ENCODE assay signal across 16 cellular contexts in the genomic region with DNA sequence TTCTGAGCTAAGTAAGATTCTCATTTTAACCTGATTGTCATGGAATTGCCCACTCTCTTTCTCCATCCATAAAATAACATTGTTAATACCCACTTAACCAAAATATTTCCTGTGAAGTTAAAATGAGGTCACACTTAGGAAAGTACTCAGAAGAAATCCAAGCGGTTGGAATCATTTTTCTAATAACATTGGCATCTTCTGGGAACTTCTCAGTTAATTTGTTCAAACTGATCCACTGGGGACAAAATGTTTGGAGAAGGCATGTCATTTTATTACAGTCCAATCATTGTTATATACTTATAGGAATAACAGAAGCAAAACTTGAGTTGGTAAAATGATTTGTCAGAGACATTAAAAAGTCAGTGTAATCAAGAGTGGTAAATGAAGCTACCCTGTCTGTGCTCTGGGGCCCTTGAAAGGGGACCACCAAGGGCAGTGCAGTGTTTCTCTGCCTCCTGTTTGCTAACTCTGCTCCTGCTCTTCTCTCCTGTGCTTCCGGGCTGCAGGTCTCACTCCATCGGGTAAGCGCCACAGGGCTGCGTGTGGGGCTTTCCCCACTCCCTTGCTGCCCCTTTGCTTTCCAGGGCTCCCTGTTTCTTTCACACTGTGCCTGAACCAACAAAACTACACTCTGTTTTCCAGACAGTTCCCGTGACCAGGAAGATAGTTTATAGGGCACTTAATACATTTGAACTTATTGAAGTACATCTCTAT. TPM values are rescaled to one million over a fixed set of nuclear protein-coding genes. Genes with fewer than 3 reads are reported as not detected.
DNase-seq lines count a peak whose midpoint lies in the region; ATAC-seq and TF ChIP-seq lines count a peak whose summit lies in the region.
"Had no signal": no experiment of that assay in that cellular context is flagged by ENCODE, and none has a peak within 500 bp of the region (broad histone marks: within the 10 kb centered on the region; RNA-seq: fewer than 3 reads in every experiment).

No MANE protein-coding gene starts in this region.

- H4K20me1 ChIP-seq in SK-N-SH (ENCODE audit: insufficient read depth), result no peaks in the 10 kb centered on the region

- CTCF ChIA-PET in HEK293 (lab: Yijun Ruan, JAX) (interaction anchor here (0.7 to 1.8 kb wide), 3 partner anchors 35 to 241 kb away, joined by 3 to 7 read pairs (median 3); no protein-coding TSS in a partner anchor), SK-N-SH (lab: Yijun Ruan, JAX) (no interaction called here)

- WGBS in SK-N-SH (ENCODE audit: low lambda C conversion rate), result 12% methylated on average over 6 of the region's 6 CpGs

- H3K4me3 ChIP-seq in HEK293 (ENCODE audit: low read depth, low read length) (no peak overlapping the region), SK-N-SH (ENCODE audit: low read depth in 2 of 2, low read length in 1 of 2) (no peak overlapping the region), skeletal muscle satellite cell (ENCODE audit: low read length) (no peak overlapping the region)
- H3K4me3 ChIP-seq: spleen had no signal

- no peak overlapping the region for H3K27ac Mint-ChIP-seq in activated naive CD8-positive, alpha-beta T cell treated with anti-CD3 and anti-CD28 coated beads for 36 hours

- TF ChIP-seq CTCF in HEK293 (tag by site-specific recombination; IDR thresholded peaks at IDR 0.05) (no peak), SK-N-SH (IDR thresholded peaks at IDR 0.05) (no peak)

- intact Hi-C loops in posterior vena cava (cut with DNase I), result no loop called here

- H3K9me2 ChIP-seq in SK-N-SH, result no peaks in the 10 kb centered on the region

- no peak overlapping the region for H3K27ac ChIP-seq in HEK293 (ENCODE audit: extremely low read depth, low read depth, low read length)
- no peak overlapping the region for H3K27ac ChIP-seq in SK-N-SH (ENCODE audit: low read depth in 2 of 2, low read length in 1 of 2)

- 0 out of 2 replicates have a peak, but pooled peaks cover 2% of the 10 kb centered on the region for H3K4me1 ChIP-seq in HEK293 (ENCODE audit: control insufficient read depth, insufficient read depth, low read length)
- no peaks in the 10 kb centered on the region; a peak in 1 of 4 replicates for H3K4me1 ChIP-seq in SK-N-SH (ENCODE audit: control insufficient read depth in 1 of 2, insufficient read depth in 2 of 2, low read depth in 1 of 2, low read length in 1 of 2)
- peaks cover 35% of the 10 kb centered on the region for H3K4me1 ChIP-seq in skeletal muscle satellite cell (ENCODE audit: control insufficient read depth, insufficient read depth, low read length)
- H3K4me1 ChIP-seq: spleen had no signal

- H3K9me3 ChIP-seq in HEK293 (ENCODE audit: control insufficient read depth, insufficient read depth, low read depth, low read length) (no peaks in the 10 kb centered on the region), SK-N-SH (no peaks in the 10 kb centered on the region), skeletal muscle satellite cell (replicated peaks; ENCODE audit: low read length) (no peaks in the 10 kb centered on the region)
- H3K9me3 ChIP-seq: ascending aorta, spleen had no signal

- peak overlapping the region; percentile 75 for H2AFZ ChIP-seq in SK-N-SH (ENCODE audit: low read depth)

- H3F3A ChIP-seq in SK-N-SH (replicated peaks; ENCODE audit: insufficient read depth), result no peaks in the 10 kb centered on the region

- TF ChIP-seq EP300 in SK-N-SH (IDR thresholded peaks at IDR 0.05; ENCODE audit: borderline replicate concordance in 1 of 2, low read depth in 1 of 2, low read length in 1 of 2), result no peak

- peaks cover 5% of the 10 kb centered on the region for H3K27me3 Mint-ChIP-seq in activated naive CD8-positive, alpha-beta T cell treated with anti-CD3 and anti-CD28 coated beads for 36 hours

- no peak for TF ChIP-seq RAD21 in SK-N-SH (IDR thresholded peaks at IDR 0.05; ENCODE audit: low read length)

- H3K36me3 ChIP-seq in HEK293 (ENCODE audit: control insufficient read depth in 2 of 2, insufficient read depth in 1 of 2, low read length in 2 of 2), result no peaks in the 10 kb centered on the region
- H3K36me3 ChIP-seq in SK-N-SH (replicated peaks in 1 of 2; ENCODE audit: control insufficient read depth in 1 of 2, insufficient read depth in 2 of 2, low read length in 1 of 2), result no peaks in the 10 kb centered on the region
- H3K36me3 ChIP-seq in skeletal muscle satellite cell (ENCODE audit: insufficient read depth, low read length), result no peaks in the 10 kb centered on the region
- H3K36me3 ChIP-seq: ascending aorta, spleen had no signal

- H3K27me3 ChIP-seq in SK-N-SH (ENCODE audit: insufficient read depth) (0 out of 2 replicates have a peak, but pooled peaks cover 3% of the 10 kb centered on the region), skeletal muscle satellite cell (ENCODE audit: control insufficient read depth, insufficient read depth, low read length) (no peaks in the 10 kb centered on the region)
- H3K27me3 ChIP-seq: ascending aorta, spleen had no signal

- H3K4me3 Mint-ChIP-seq in activated naive CD8-positive, alpha-beta T cell treated with anti-CD3 and anti-CD28 coated beads for 36 hours, result no peak overlapping the region

- no peaks in the 10 kb centered on the region for H3K36me3 Mint-ChIP-seq in activated naive CD8-positive, alpha-beta T cell treated with anti-CD3 and anti-CD28 coated beads for 36 hours

- H3K4me1 Mint-ChIP-seq in activated naive CD8-positive, alpha-beta T cell treated with anti-CD3 and anti-CD28 coated beads for 36 hours, result no peaks in the 10 kb centered on the region
- H3K4me1 Mint-ChIP-seq: naive thymus-derived CD8-positive, alpha-beta T cell had no signal

- H3K9me3 Mint-ChIP-seq in activated naive CD8-positive, alpha-beta T cell treated with anti-CD3 and anti-CD28 coated beads for 36 hours, result no peaks in the 10 kb centered on the region

- H3K9ac ChIP-seq in SK-N-SH, result no peak overlapping the region
- H3K9ac ChIP-seq in skeletal muscle satellite cell (ENCODE audit: low read depth, low read length), result peak overlapping the region; percentile 41

- H3K4me2 ChIP-seq in SK-N-SH, result peak overlapping the region; percentile 51
- H3K4me2 ChIP-seq in skeletal muscle satellite cell (ENCODE audit: low read length), result peak overlapping the region; percentile 25

- DNase-seq in SK-N-SH (no peak), iPS-NIHi11 (ENCODE audit: low spot score) (peak; percentile 26), posterior vena cava (ENCODE audit: low spot score) (no peak)
- DNase-seq in activated naive CD8-positive, alpha-beta T cell treated with anti-CD3 and anti-CD28 coated beads for 36 hours, result no peak
- DNase-seq: activated CD4-positive, CD25-positive, alpha-beta regulatory T cell treated with anti-CD3 and anti-CD28 coated beads, Interleukin-2, amount 50 U/mL, for 72 hours; activated T-cell treated with anti-CD3 and anti-CD28 coated beads, Interleukin-2, amount 50 U/mL, for 1 hour; effector CD4-positive, alpha-beta T cell; naive thymus-derived CD8-positive, alpha-beta T cell; NCI-H1930; spleen; substantia nigra; SW 1271 had no signal

- POLR2A ChIA-PET in HEK293 (lab: Yijun Ruan, JAX) (no interaction called here), SK-N-SH (lab: Yijun Ruan, JAX) (no interaction called here)

- ATAC-seq in GM21528 (IDR thresholded peaks at IDR 0.05; ENCODE audit: low FRiP score, unreplicated experiment), result no peak
- ATAC-seq: naive thymus-derived CD8-positive, alpha-beta T cell had no signal

- H3K79me2 ChIP-seq in SK-N-SH (ENCODE audit: insufficient read depth), result no peaks in the 10 kb centered on the region

TF ChIP-seq in HEK293, 187 proteins besides CTCF, POLR2A, EP300 and RAD21 (continues in another document):
- no peak for TF ChIP-seq ZNF112 (tag by site-specific recombination; IDR thresholded peaks at IDR 0.05)
- no peak for TF ChIP-seq ZNF433 (tag by site-specific recombination; IDR thresholded peaks at IDR 0.05; ENCODE audit: low read depth)
- TF ChIP-seq ZNF221 (tag by site-specific recombination; IDR thresholded peaks at IDR 0.05; ENCODE audit: borderline replicate concordance), result no peak
- TF ChIP-seq TRIM28 (IDR thresholded peaks at IDR 0.05; ENCODE audit: borderline replicate concordance, low read length), result peak; percentile 36; the same call in 1 of the 2 replicates
- no peak for TF ChIP-seq ZNF561 (tag by site-specific recombination; IDR thresholded peaks at IDR 0.05; ENCODE audit: borderline replicate concordance)
- TF ChIP-seq ZNF335 (tag by site-specific recombination; conservative IDR thresholded peaks at IDR 0.05), result 0 out of 2 replicates have a peak, but pooled peaks have one; percentile 27
- TF ChIP-seq, protein P1, sequence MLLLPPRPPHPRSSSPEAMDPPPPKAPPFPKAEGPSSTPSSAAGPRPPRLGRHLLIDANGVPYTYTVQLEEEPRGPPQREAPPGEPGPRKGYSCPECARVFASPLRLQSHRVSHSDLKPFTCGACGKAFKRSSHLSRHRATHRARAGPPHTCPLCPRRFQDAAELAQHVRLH (tag by site-specific recombination; IDR thresholded peaks at IDR 0.05), result no peak
- TF ChIP-seq ZNF660 (tag by site-specific recombination; IDR thresholded peaks at IDR 0.05), result 0 out of 2 replicates have a peak, but pooled peaks have one; percentile 25

TF ChIP-seq in SK-N-SH, 30 proteins besides CTCF, POLR2A, EP300 and RAD21 (continues in another document):
- TF ChIP-seq, protein P2, sequence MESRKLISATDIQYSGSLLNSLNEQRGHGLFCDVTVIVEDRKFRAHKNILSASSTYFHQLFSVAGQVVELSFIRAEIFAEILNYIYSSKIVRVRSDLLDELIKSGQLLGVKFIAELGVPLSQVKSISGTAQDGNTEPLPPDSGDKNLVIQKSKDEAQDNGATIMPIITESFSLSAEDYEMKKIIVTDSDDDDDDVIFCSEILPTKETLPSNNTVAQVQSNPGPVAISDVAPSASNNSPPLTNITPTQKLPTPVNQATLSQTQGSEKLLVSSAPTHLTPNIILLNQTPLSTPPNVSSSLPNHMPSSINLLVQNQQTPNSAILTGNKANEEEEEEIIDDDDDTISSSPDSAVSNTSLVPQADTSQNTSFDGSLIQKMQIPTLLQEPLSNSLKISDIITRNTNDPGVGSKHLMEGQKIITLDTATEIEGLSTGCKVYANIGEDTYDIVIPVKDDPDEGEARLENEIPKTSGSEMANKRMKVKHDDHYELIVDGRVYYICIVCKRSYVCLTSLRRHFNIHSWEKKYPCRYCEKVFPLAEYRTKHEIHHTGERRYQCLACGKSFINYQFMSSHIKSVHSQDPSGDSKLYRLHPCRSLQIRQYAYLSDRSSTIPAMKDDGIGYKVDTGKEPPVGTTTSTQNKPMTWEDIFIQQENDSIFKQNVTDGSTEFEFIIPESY (IDR thresholded peaks at IDR 0.05; ENCODE audit: borderline replicate concordance, low read depth), result no peak
- no peak for TF ChIP-seq TAF1 (IDR thresholded peaks at IDR 0.05; ENCODE audit: borderline replicate concordance, low read depth, low read length)
- TF ChIP-seq, protein P3, sequence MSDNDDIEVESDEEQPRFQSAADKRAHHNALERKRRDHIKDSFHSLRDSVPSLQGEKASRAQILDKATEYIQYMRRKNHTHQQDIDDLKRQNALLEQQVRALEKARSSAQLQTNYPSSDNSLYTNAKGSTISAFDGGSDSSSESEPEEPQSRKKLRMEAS (IDR thresholded peaks at IDR 0.05; ENCODE audit: low read depth), result no peak

RNA-seq across cellular contexts. Expression of a gene that starts 50.1 kb away (rescaled TPM):
- 80.2 and 85.5 TPM in 2 replicates for polyA plus RNA-seq in SK-N-SH (2012; rRNA removed)
- polyA plus RNA-seq in SK-N-SH (2012; cell fraction: cytosol; rRNA removed), result 89.1 and 111 TPM in 2 replicates
- polyA plus RNA-seq in SK-N-SH (2012; cell fraction: nucleus; rRNA removed), result 26.3 and 31.3 TPM in 2 replicates
- 62.1 and 83.9 TPM in 2 replicates for total RNA-seq in skeletal muscle satellite cell (2012; rRNA removed)
- total RNA-seq in posterior vena cava, result 10 to 100 TPM; 47.8 to 53.2 TPM
- total RNA-seq in activated naive CD8-positive, alpha-beta T cell treated with anti-CD3 and anti-CD28 coated beads for 36 hours, result 100 to 1,000 TPM; 130 to 131 TPM
